Comparison of ENCODE assay signal across 1 cellular context in genomic region chr19:16714702-16715294, GRCh38.
TF ChIP-seq lines count a peak whose summit lies in the region.

No MANE protein-coding gene starts in this region.

TF ChIP-seq in GM12878, 131 proteins besides CTCF, POLR2A, EP300 and RAD21 (continued from another document):
- TF ChIP-seq CHD1 (IDR thresholded peaks at IDR 0.05; ENCODE audit: low read depth, low read length), result no peak
- TF ChIP-seq EGR1 (IDR thresholded peaks at IDR 0.05; ENCODE audit: borderline replicate concordance in 1 of 2, low read depth in 2 of 2, low read length in 2 of 2), result no peak
- TF ChIP-seq SMC3 (IDR thresholded peaks at IDR 0.05; ENCODE audit: borderline replicate concordance, low read length), result peak; percentile 66; the same call in 1 of the 2 replicates
- no peak for TF ChIP-seq PRDM15 (CRISPR knock-in tag; IDR thresholded peaks at IDR 0.05)
- TF ChIP-seq STAT1 (conservative IDR thresholded peaks at IDR 0.05), result no peak
TF ChIP-seq in GM12878: peak in this region for 4.
